ENCODE assay signal across 11 cellular contexts in genomic region chr14:52703225-52703624, GRCh38. TPM values are rescaled to one million over a fixed set of nuclear protein-coding genes. Genes with fewer than 3 reads are reported as not detected.
A peak's percentile ranks its signal among the peaks of the same experiment; 100 is the strongest.
DNase-seq lines count a peak whose midpoint lies in the region; ATAC-seq, FAIRE-seq and TF ChIP-seq lines count a peak whose summit lies in the region.
"Had no signal": no experiment of that assay in that cellular context is flagged by ENCODE, and none has a peak within 500 bp of the region (broad histone marks: within the 10 kb centered on the region; RNA-seq: fewer than 3 reads in every experiment).

No MANE protein-coding gene starts in this region.

- POLR2A ChIA-PET in PC-9 (lab: Charles Lee; ENCODE audit: unreplicated experiment) (no interaction called here), T-cell (lab: Charles Lee) (no interaction called here)

- H3K27me3 ChIP-seq in PC-9 (ENCODE audit: insufficient read depth, low read depth), result no peaks in the 10 kb centered on the region
- H3K27me3 ChIP-seq: Peyer's patch, spleen had no signal

- H3F3A ChIP-seq in PC-9 (ENCODE audit: insufficient read depth, low read depth), result peaks cover 39% of the 10 kb centered on the region

- FAIRE-seq in GM12891 (lab: Jason Lieb, UNC), result no peak

- no peaks in the 10 kb centered on the region for H3K9me2 ChIP-seq in PC-9 (ENCODE audit: insufficient read depth)

- H3K79me2 ChIP-seq in PC-9 (ENCODE audit: low read depth), result peaks cover 12% of the 10 kb centered on the region

- peaks cover 2% of the 10 kb centered on the region for H3K36me3 Mint-ChIP-seq in T-cell

- TF ChIP-seq CTCF in PC-9 (conservative IDR thresholded peaks at IDR 0.05) (no peak), epithelial cell of proximal tubule (conservative IDR thresholded peaks at IDR 0.05; ENCODE audit: low read depth, low read length) (no peak)

- no peak overlapping the region for H3K27ac Mint-ChIP-seq in T-cell
- H3K27ac Mint-ChIP-seq: stimulated activated naive CD8-positive, alpha-beta T cell treated with anti-CD3 and anti-CD28 coated beads, Interleukin-15, Interleukin-2, amounts not matched to agents 100 ng/mL and 50 ng/mL, for 24 hours had no signal

- CTCF ChIA-PET in PC-9 (lab: Charles Lee), result no interaction called here
- CTCF ChIA-PET in T-cell (lab: Charles Lee), result no interaction called here

- no peak for TF ChIP-seq POLR2A in GM12891 (IDR thresholded peaks at IDR 0.05; ENCODE audit: low read depth, low read length)

- DNase-seq in GOT3 (lab: John Stamatoyannopoulos, UW), result peak; percentile 6
- DNase-seq in PC-9, result peak; percentile 29 to 87
- DNase-seq in epithelial cell of proximal tubule (ENCODE audit: low read depth), result peak; percentile 86
- DNase-seq in renal cortical epithelial cell (ENCODE audit: low read depth), result peak; percentile 96
- no peak for DNase-seq in T-cell
- DNase-seq in NCI-H187 (lab: John Stamatoyannopoulos, UW), result no peak
- no peak for DNase-seq in GM12891 (ENCODE audit: insufficient read length, low spot score)
- DNase-seq: spleen had no signal

- H3K36me3 ChIP-seq in PC-9 (ENCODE audit: low read depth), result no peaks in the 10 kb centered on the region
- H3K36me3 ChIP-seq: Peyer's patch, spleen had no signal

- H3K4me3 ChIP-seq in PC-9, result no peak overlapping the region
- H3K4me3 ChIP-seq in epithelial cell of proximal tubule (ENCODE audit: low read depth, low read length), result no peak overlapping the region
- H3K4me3 ChIP-seq: Peyer's patch, spleen had no signal

- peaks cover 23 to 27% (median 26%) of the 10 kb centered on the region in 3 donors for H3K4me1 Mint-ChIP-seq in T-cell

- no TSS peak for BruUV-seq in PC-9 (replicated peaks; lab: Mats Ljungman, UMichigan)

- no peak overlapping the region for H2AFZ ChIP-seq in PC-9

- intact Hi-C loops in PC-9 (cut with micrococcal nuclease; ENCODE audit: unreplicated experiment), result no loop called here

- peaks cover 56% of the 10 kb centered on the region for H3K4me1 ChIP-seq in PC-9 (replicated peaks; ENCODE audit: insufficient read depth)

- peak overlapping the region; percentile 21 for H3K4me2 ChIP-seq in PC-9

- H3K27ac ChIP-seq in PC-9, result peak overlapping the region; percentile 65

- ATAC-seq in GM18861 (IDR thresholded peaks at IDR 0.05; ENCODE audit: unreplicated experiment), result no peak
- no peak for ATAC-seq in T-cell (replicated peaks in 1 of 4)

- H3K9me3 Mint-ChIP-seq in T-cell, result no peaks in the 10 kb centered on the region
- H3K9me3 Mint-ChIP-seq: stimulated activated naive CD8-positive, alpha-beta T cell treated with anti-CD3 and anti-CD28 coated beads, Interleukin-15, Interleukin-2, amounts not matched to agents 100 ng/mL and 50 ng/mL, for 24 hours had no signal

- H3K9me3 ChIP-seq in PC-9 (ENCODE audit: insufficient read depth, low read depth), result no peaks in the 10 kb centered on the region
- H3K9me3 ChIP-seq: Peyer's patch, spleen had no signal

- no peak overlapping the region for H3K4me3 Mint-ChIP-seq in T-cell
- H3K4me3 Mint-ChIP-seq: stimulated activated naive CD8-positive, alpha-beta T cell treated with anti-CD3 and anti-CD28 coated beads, Interleukin-15, Interleukin-2, amounts not matched to agents 100 ng/mL and 50 ng/mL, for 24 hours had no signal

- no peaks in the 10 kb centered on the region for H3K27me3 Mint-ChIP-seq in T-cell
- H3K27me3 Mint-ChIP-seq: stimulated activated naive CD8-positive, alpha-beta T cell treated with anti-CD3 and anti-CD28 coated beads, Interleukin-15, Interleukin-2, amounts not matched to agents 100 ng/mL and 50 ng/mL, for 24 hours had no signal

- H4K20me1 ChIP-seq in PC-9 (ENCODE audit: insufficient read depth), result 0 out of 2 replicates have a peak, but pooled peaks cover 5% of the 10 kb centered on the region

TF ChIP-seq in GM12891, 5 proteins besides CTCF, POLR2A, EP300 and RAD21:
- TF ChIP-seq POU2F2 (IDR thresholded peaks at IDR 0.05; ENCODE audit: low read depth, low read length), result no peak
- TF ChIP-seq SPI1 (IDR thresholded peaks at IDR 0.05; ENCODE audit: low read depth, low read length), result no peak
- TF ChIP-seq PAX5 (IDR thresholded peaks at IDR 0.05; ENCODE audit: insufficient read depth, low read length, severe bottlenecking), result no peak
- TF ChIP-seq POLR2AphosphoS5 (IDR thresholded peaks at IDR 0.05; ENCODE audit: low read depth, low read length), result no peak
- TF ChIP-seq TAF1 (IDR thresholded peaks at IDR 0.05; ENCODE audit: low read depth, low read length), result no peak

RNA-seq across cellular contexts. Expression of gene PSMC6, which starts 3.8 kb away (rescaled TPM):
- total RNA-seq in PC-9 (2021) (83.0 and 96.5 TPM in 2 replicates), epithelial cell of proximal tubule (102 and 129 TPM in 2 replicates), renal cortical epithelial cell (141 and 145 TPM in 2 replicates), T-cell (100 to 1,000 TPM in 2 of 5 donors, 10 to 100 TPM in 3; 71.4 to 103 (median 74.9) TPM)
- polyA plus RNA-seq in GM12891 (2012; ENCODE audit: low read depth, missing spikeins), result 57.4 TPM

RNA-seq across cellular contexts. Expression of gene ERO1A, which starts 7.9 kb away (rescaled TPM):
- total RNA-seq in PC-9 (2021) (83.6 and 83.9 TPM in 2 replicates), epithelial cell of proximal tubule (79.4 and 105 TPM in 2 replicates), renal cortical epithelial cell (104 and 154 TPM in 2 replicates), T-cell (10 to 100 TPM; 62.7 to 97.3 (median 91.3) TPM)
- polyA plus RNA-seq in GM12891 (2012; ENCODE audit: low read depth, missing spikeins), result 26.7 TPM

RNA-seq across cellular contexts. Expression of gene STYX, which starts 26.7 kb away (rescaled TPM):
- total RNA-seq in PC-9 (2021) (7.0 and 10.8 TPM in 2 replicates), epithelial cell of proximal tubule (12.2 and 13.2 TPM in 2 replicates), renal cortical epithelial cell (22.3 and 23.8 TPM in 2 replicates), T-cell (10 to 100 TPM; 29.6 to 40.0 (median 36.9) TPM)
- polyA plus RNA-seq in GM12891 (2012; ENCODE audit: low read depth, missing spikeins), result 4.3 TPM

Comparison
In these comparisons a context has a peak if more than half of its experiments do, and no peak if none do; other contexts are left out.
1. DNase-seq: peak in GOT3 (single experiment), PC-9 (2 of 2), epithelial cell of proximal tubule (single experiment) and renal cortical epithelial cell (single experiment); none in T-cell (0 of 34), NCI-H187 (0 of 2) and GM12891 (single experiment).